In the genomic region with DNA sequence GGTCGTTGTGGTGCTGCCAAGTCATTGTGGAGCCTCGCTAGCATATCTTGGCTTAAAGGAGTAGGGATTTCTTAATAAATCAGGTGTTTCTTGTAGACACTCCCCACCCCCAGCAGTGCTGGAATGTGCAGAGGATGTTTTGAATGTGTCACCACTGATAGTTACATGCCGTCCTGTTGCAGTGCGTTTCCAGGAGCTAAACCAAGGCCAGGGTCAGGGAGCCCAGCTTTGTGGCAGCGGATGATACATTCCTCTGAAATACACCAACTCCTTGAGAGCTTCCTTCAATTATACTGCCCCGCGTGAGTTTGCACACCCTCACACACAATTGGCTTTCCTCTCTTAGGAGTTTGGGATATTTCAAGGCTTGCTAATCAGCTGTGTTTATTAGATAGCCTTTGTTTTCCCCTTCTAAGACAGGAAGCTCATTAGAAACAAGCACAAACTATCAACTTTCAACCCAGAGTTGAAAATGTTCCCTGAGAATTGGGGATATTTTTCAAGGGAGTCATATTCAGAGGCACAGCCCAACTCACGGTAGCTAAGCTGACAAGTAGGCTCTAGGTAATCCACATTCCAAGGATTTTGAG, we compare ENCODE assay signal across 14 cellular contexts.
A peak's percentile ranks its signal among the peaks of the same experiment; 100 is the strongest.
DNase-seq lines count a peak whose midpoint lies in the region; ATAC-seq and TF ChIP-seq lines count a peak whose summit lies in the region.
"Had no signal": no experiment of that assay in that cellular context is flagged by ENCODE, and none has a peak within 500 bp of the region (broad histone marks: within the 10 kb centered on the region; RNA-seq: fewer than 3 reads in every experiment).

No MANE protein-coding gene starts in this region.

- no peaks in the 10 kb centered on the region for H4K20me1 ChIP-seq in osteoblast (ENCODE audit: insufficient read depth, low read length)
- H4K20me1 ChIP-seq: BLaER1 had no signal

- H3K36me3 ChIP-seq in adrenal gland (replicated peaks in 1 of 2) (no peaks in the 10 kb centered on the region), osteoblast (ENCODE audit: insufficient read depth, low read length) (no peaks in the 10 kb centered on the region), mucosa of descending colon (ENCODE audit: low read depth) (no peaks in the 10 kb centered on the region)
- H3K36me3 ChIP-seq: BLaER1, HAP-1 had no signal

- H3K4me3 ChIP-seq in adrenal gland (no peak overlapping the region), osteoblast (ENCODE audit: insufficient read depth, low read length) (no peak overlapping the region), mucosa of descending colon (no peak overlapping the region)
- H3K4me3 ChIP-seq: BLaER1, HAP-1 had no signal

- H2AFZ ChIP-seq in osteoblast (ENCODE audit: low read length): no peak overlapping the region

- peak overlapping the region in 1 of 5 donors; percentile 66 for H3K27ac ChIP-seq in adrenal gland
- H3K27ac ChIP-seq in osteoblast (ENCODE audit: low read depth, low read length): peak overlapping the region; percentile 35
- H3K27ac ChIP-seq: BLaER1 had no signal

- peak; percentile 89 for DNase-seq in EH (ENCODE audit: low read depth)
- peak; percentile 43 to 86 (median 72) for DNase-seq in adrenal gland
- DNase-seq in Right ventricle myocardium inferior (ENCODE audit: missing footprints): peak; percentile 70
- no peak for DNase-seq in osteoblast (ENCODE audit: insufficient read length, low spot score, missing footprints)
- no peak for DNase-seq in mucosa of descending colon
- DNase-seq in activated naive CD8-positive, alpha-beta T cell treated with anti-CD3 and anti-CD28 coated beads, Interleukin-2, amount 50 U/mL, for 24 hours: no peak
- DNase-seq: midbrain, NCI-H1417 treated with DMSO at 0.1 percent for 48 hours, NCI-H774, T-helper 17 cell had no signal

- H3K27me3 Mint-ChIP-seq in activated naive CD8-positive, alpha-beta T cell treated with anti-CD3 and anti-CD28 coated beads, Interleukin-2, amount 50 U/mL, for 24 hours: no peaks in the 10 kb centered on the region

- no peaks in the 10 kb centered on the region for H3K9me3 ChIP-seq in adrenal gland (replicated peaks in 1 of 3)
- no peaks in the 10 kb centered on the region for H3K9me3 ChIP-seq in osteoblast (ENCODE audit: low read depth, low read length)
- no peaks in the 10 kb centered on the region for H3K9me3 ChIP-seq in mucosa of descending colon
- H3K9me3 ChIP-seq: BLaER1, HAP-1 had no signal

- ATAC-seq in Right ventricle myocardium inferior (peak; percentile 64), mucosa of descending colon (no peak), GM18909 (IDR thresholded peaks at IDR 0.05; ENCODE audit: poor library complexity, unreplicated experiment) (no peak), GM18505 (IDR thresholded peaks at IDR 0.05; ENCODE audit: unreplicated experiment) (no peak)
- ATAC-seq in activated naive CD8-positive, alpha-beta T cell treated with anti-CD3 and anti-CD28 coated beads, Interleukin-2, amount 50 U/mL, for 24 hours: no peak
- ATAC-seq: T-helper 17 cell had no signal

- H3K79me2 ChIP-seq in osteoblast (ENCODE audit: insufficient read depth, low read length): no peaks in the 10 kb centered on the region

- 23 to 37% (median 33%) methylated on average over 8 of the region's 8 CpGs for WGBS in adrenal gland, 4 donors

- peaks cover 0 to 13% of the 10 kb centered on the region in 2 donors for H3K4me1 ChIP-seq in adrenal gland (replicated peaks in 1 of 2)
- peaks cover 8% of the 10 kb centered on the region for H3K4me1 ChIP-seq in osteoblast (ENCODE audit: insufficient read depth, low read length)
- no peaks in the 10 kb centered on the region for H3K4me1 ChIP-seq in mucosa of descending colon (ENCODE audit: low read depth)

- no peaks in the 10 kb centered on the region for H3K27me3 ChIP-seq in adrenal gland
- no peaks in the 10 kb centered on the region for H3K27me3 ChIP-seq in osteoblast (ENCODE audit: insufficient read depth, low read length)
- H3K27me3 ChIP-seq: BLaER1 had no signal

- no peak overlapping the region for H3K4me3 Mint-ChIP-seq in activated naive CD8-positive, alpha-beta T cell treated with anti-CD3 and anti-CD28 coated beads, Interleukin-2, amount 50 U/mL, for 24 hours
- H3K4me3 Mint-ChIP-seq: T-helper 17 cell had no signal

- TF ChIP-seq POLR2A in adrenal gland (IDR thresholded peaks at IDR 0.05): no peak
- no peak for TF ChIP-seq POLR2A in GM18505 (IDR thresholded peaks at IDR 0.05; ENCODE audit: borderline replicate concordance, extremely low read depth, insufficient read depth, insufficient read length)

- no peak overlapping the region for H3K27ac Mint-ChIP-seq in activated naive CD8-positive, alpha-beta T cell treated with anti-CD3 and anti-CD28 coated beads, Interleukin-2, amount 50 U/mL, for 24 hours
- H3K27ac Mint-ChIP-seq: T-helper 17 cell had no signal

- H3K4me1 Mint-ChIP-seq in activated naive CD8-positive, alpha-beta T cell treated with anti-CD3 and anti-CD28 coated beads, Interleukin-2, amount 50 U/mL, for 24 hours: no peaks in the 10 kb centered on the region
- H3K4me1 Mint-ChIP-seq: T-helper 17 cell had no signal

- no peak overlapping the region for H3K4me2 ChIP-seq in osteoblast (ENCODE audit: insufficient read depth, low read length)
- H3K4me2 ChIP-seq: BLaER1 had no signal

- no peaks in the 10 kb centered on the region for H3K36me3 Mint-ChIP-seq in activated naive CD8-positive, alpha-beta T cell treated with anti-CD3 and anti-CD28 coated beads, Interleukin-2, amount 50 U/mL, for 24 hours (ENCODE audit: low read depth)

- no peaks in the 10 kb centered on the region for H3K9me3 Mint-ChIP-seq in activated naive CD8-positive, alpha-beta T cell treated with anti-CD3 and anti-CD28 coated beads, Interleukin-2, amount 50 U/mL, for 24 hours

- no peak for TF ChIP-seq CTCF in adrenal gland (IDR thresholded peaks at IDR 0.05)
- TF ChIP-seq CTCF in osteoblast (IDR thresholded peaks at IDR 0.05; ENCODE audit: extremely low read depth, low read depth, low read length): no peak
- TF ChIP-seq CTCF in mucosa of descending colon (IDR thresholded peaks at IDR 0.05): no peak

- intact Hi-C loops in adrenal gland (cut with DNase I) (no loop called here), Right ventricle myocardium inferior (cut with DNase I) (loop anchor here (5.0 to 10.0 kb wide), 2 partner anchors 102 to 169 kb away; no protein-coding TSS in a partner anchor), mucosa of descending colon (cut with DNase I, micrococcal nuclease) (no loop called here)

Comparison
In these comparisons a context has a peak if more than half of its experiments do, and no peak if none do; other contexts are left out.
1. DNase-seq: peak in EH (single experiment), adrenal gland (7 of 7) and Right ventricle myocardium inferior (single experiment); none in osteoblast (single experiment), mucosa of descending colon (0 of 3) and activated naive CD8-positive, alpha-beta T cell treated with anti-CD3 and anti-CD28 coated beads, Interleukin-2, amount 50 U/mL, for 24 hours (single experiment).